38 cellular contexts compared by ENCODE assay signal in the genomic region with DNA sequence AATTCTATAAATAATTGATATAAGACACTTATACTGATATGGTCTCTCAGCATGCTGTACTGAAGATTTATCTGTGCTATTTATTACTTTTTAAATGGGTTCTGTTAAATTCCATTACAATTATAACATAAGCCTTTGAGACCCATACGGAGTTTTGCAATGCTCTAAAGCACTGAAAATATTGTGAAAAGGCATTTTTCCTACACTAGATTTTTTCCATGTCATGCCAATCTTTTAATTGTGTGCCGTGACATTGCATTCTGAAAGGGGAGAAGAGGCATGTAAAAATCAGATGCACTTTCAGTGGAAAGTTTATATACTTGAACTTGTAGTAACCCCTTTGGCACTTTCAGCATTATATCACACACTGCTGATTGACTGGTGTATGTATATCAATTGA. TPM values are rescaled to one million over a fixed set of nuclear protein-coding genes. Genes with fewer than 3 reads are reported as not detected.
DNase-seq lines count a peak whose midpoint lies in the region; ATAC-seq, FAIRE-seq and TF ChIP-seq lines count a peak whose summit lies in the region.
"Had no signal": no experiment of that assay in that cellular context is flagged by ENCODE, and none has a peak within 500 bp of the region (broad histone marks: within the 10 kb centered on the region; RNA-seq: fewer than 3 reads in every experiment).

No MANE protein-coding gene starts in this region.

- TF ChIP-seq CTCF in osteoblast (IDR thresholded peaks at IDR 0.05; ENCODE audit: extremely low read depth, low read depth, low read length), result no peak
- no peak for TF ChIP-seq CTCF in left lung (IDR thresholded peaks at IDR 0.05)

- H3K79me2 ChIP-seq in osteoblast (ENCODE audit: insufficient read depth, low read length), result peaks cover 4% of the 10 kb centered on the region

- H3K27me3 Mint-ChIP-seq in activated T-helper 17 cell treated with anti-CD3 and anti-CD28 coated beads, Interleukin-2, amount 50 U/mL, for 72 hours, result no peaks in the 10 kb centered on the region
- H3K27me3 Mint-ChIP-seq: activated CD4-positive, alpha-beta memory T cell treated with anti-CD3 and anti-CD28 coated beads for 36 hours; CD4-positive, CD25-positive, alpha-beta regulatory T cell had no signal

- H3K4me1 ChIP-seq in osteoblast (ENCODE audit: insufficient read depth, low read length) (peaks cover 45% of the 10 kb centered on the region), left lung (no peaks in the 10 kb centered on the region)
- H3K4me1 ChIP-seq: esophagus squamous epithelium, neural progenitor cell, Peyer's patch, transverse colon had no signal

- no peaks in the 10 kb centered on the region for H4K20me1 ChIP-seq in osteoblast (ENCODE audit: insufficient read depth, low read length)

- H3K9me3 Mint-ChIP-seq in activated T-helper 17 cell treated with anti-CD3 and anti-CD28 coated beads, Interleukin-2, amount 50 U/mL, for 72 hours, result no peaks in the 10 kb centered on the region
- H3K9me3 Mint-ChIP-seq: activated CD4-positive, alpha-beta memory T cell treated with anti-CD3 and anti-CD28 coated beads for 36 hours; activated naive CD4-positive, alpha-beta T cell treated with anti-CD3 and anti-CD28 coated beads for 36 hours; activated T-helper 1 cell treated with anti-CD3 and anti-CD28 coated beads, Interleukin-12 subunit alpha, Interleukin-12 subunit beta, Interleukin-2, Interleukin-4 antibody, amounts not matched to agents 30 ng/mL and 10 ng/mL and 1 ng/mL, durations not matched to agents 14 hours and 24 hours and 36 hours; CD4-positive, CD25-positive, alpha-beta regulatory T cell; neural progenitor cell; T-helper 2 cell treated with Interferon-gamma antibody and Interleukin-4, amounts not matched to agents 5 μg/mL and 100 μg/mL, for 36 hours had no signal

- ATAC-seq in left lung, result no peak
- ATAC-seq in HG03469 (IDR thresholded peaks at IDR 0.05; ENCODE audit: unreplicated experiment), result no peak
- ATAC-seq in activated T-helper 17 cell treated with anti-CD3 and anti-CD28 coated beads, Interleukin-2, amount 50 U/mL, for 72 hours (replicated peaks), result no peak
- ATAC-seq: left lobe of liver, right cardiac atrium had no signal

- no peak overlapping the region for H3K27ac Mint-ChIP-seq in activated T-helper 17 cell treated with anti-CD3 and anti-CD28 coated beads, Interleukin-2, amount 50 U/mL, for 72 hours
- H3K27ac Mint-ChIP-seq: activated CD4-positive, alpha-beta memory T cell treated with anti-CD3 and anti-CD28 coated beads for 36 hours; activated naive CD4-positive, alpha-beta T cell treated with anti-CD3 and anti-CD28 coated beads for 36 hours; activated T-helper 1 cell treated with anti-CD3 and anti-CD28 coated beads, Interleukin-12 subunit alpha, Interleukin-12 subunit beta, Interleukin-2, Interleukin-4 antibody, amounts not matched to agents 30 ng/mL and 10 ng/mL and 1 ng/mL, durations not matched to agents 14 hours and 24 hours and 36 hours; neural progenitor cell; T-helper 2 cell treated with Interferon-gamma antibody and Interleukin-4, amounts not matched to agents 5 μg/mL and 100 μg/mL, for 36 hours had no signal

- no peak overlapping the region for H3K4me3 Mint-ChIP-seq in activated T-helper 17 cell treated with anti-CD3 and anti-CD28 coated beads, Interleukin-2, amount 50 U/mL, for 72 hours
- H3K4me3 Mint-ChIP-seq: activated CD4-positive, alpha-beta memory T cell treated with anti-CD3 and anti-CD28 coated beads for 36 hours; activated naive CD4-positive, alpha-beta T cell treated with anti-CD3 and anti-CD28 coated beads for 36 hours; activated T-helper 1 cell treated with anti-CD3 and anti-CD28 coated beads, Interleukin-12 subunit alpha, Interleukin-12 subunit beta, Interleukin-2, Interleukin-4 antibody, amounts not matched to agents 30 ng/mL and 10 ng/mL and 1 ng/mL, durations not matched to agents 14 hours and 24 hours and 36 hours; CD4-positive, CD25-positive, alpha-beta regulatory T cell; neural progenitor cell; T-helper 2 cell treated with Interferon-gamma antibody and Interleukin-4, amounts not matched to agents 5 μg/mL and 100 μg/mL, for 36 hours had no signal

- H3K27ac ChIP-seq in osteoblast (ENCODE audit: low read depth, low read length) (peak overlapping the region; percentile 89), left lung (no peak overlapping the region)
- H3K27ac ChIP-seq: dorsolateral prefrontal cortex, esophagus squamous epithelium, HL-60, neural progenitor cell, Peyer's patch, transverse colon had no signal

- no peaks in the 10 kb centered on the region for H3K4me1 Mint-ChIP-seq in activated T-helper 17 cell treated with anti-CD3 and anti-CD28 coated beads, Interleukin-2, amount 50 U/mL, for 72 hours
- H3K4me1 Mint-ChIP-seq: CD4-positive, CD25-positive, alpha-beta regulatory T cell had no signal

- H3K36me3 ChIP-seq in osteoblast (ENCODE audit: insufficient read depth, low read length), result peaks cover 85% of the 10 kb centered on the region
- peaks cover 0 to 9% of the 10 kb centered on the region in 2 donors for H3K36me3 ChIP-seq in left lung
- H3K36me3 ChIP-seq: esophagus squamous epithelium, neural progenitor cell, Peyer's patch, transverse colon had no signal

- peak; percentile 72 for DNase-seq in GM04504 (ENCODE audit: low read depth)
- peak; percentile 68 for DNase-seq in dedifferentiated amniotic fluid mesenchymal stem cell (ENCODE audit: extremely low spot score)
- no peak for DNase-seq in osteoblast (ENCODE audit: insufficient read length, low spot score, missing footprints)
- no peak for DNase-seq in left lung
- DNase-seq in H54 (ENCODE audit: insufficient read length, low spot score), result no peak
- DNase-seq: activated CD4-positive, alpha-beta memory T cell treated with anti-CD3 and anti-CD28 coated beads for 36 hours; activated CD4-positive, alpha-beta T cell treated with anti-CD3 and anti-CD28 coated beads for 1 hour; activated CD8-positive, alpha-beta memory T cell treated with anti-CD3 and anti-CD28 coated beads, Interleukin-2, amount 50 U/mL, for 4 hours; activated naive CD4-positive, alpha-beta T cell treated with anti-CD3 and anti-CD28 coated beads for 36 hours; AML-193; amniotic stem cell; brain microvascular endothelial cell; CD4-positive, CD25-positive, alpha-beta regulatory T cell; cerebellar nuclear complex; dorsolateral prefrontal cortex; esophagus squamous epithelium; mesendoderm; MG63; NCI-H1417; NCI-H2081; NCI-H226; NCI-H69; Peyer's patch; right cardiac atrium; SHP77 treated with DMSO at 0.1 percent for 48 hours; stimulated activated CD4-positive, alpha-beta T cell treated with anti-CD3 and anti-CD28 coated beads, Interleukin-4, amount 100 ng/mL, for 1 hour; transverse colon had no signal

- no peak for FAIRE-seq in H54 (lab: Jason Lieb, UNC)
- FAIRE-seq: D721Med, endometrium, GM12891, H1 had no signal

- intact Hi-C loops in left lung (cut with DNase I), result no loop called here

- no peak overlapping the region for H3K4me2 ChIP-seq in osteoblast (ENCODE audit: insufficient read depth, low read length)
- H3K4me2 ChIP-seq: neural progenitor cell had no signal

- no peak overlapping the region for H2AFZ ChIP-seq in osteoblast (ENCODE audit: low read length)
- H2AFZ ChIP-seq: neural progenitor cell had no signal

- TF ChIP-seq POLR2A in H54 (IDR thresholded peaks at IDR 0.05; ENCODE audit: low read depth, low read length), result no peak

- H3K36me3 Mint-ChIP-seq in activated T-helper 17 cell treated with anti-CD3 and anti-CD28 coated beads, Interleukin-2, amount 50 U/mL, for 72 hours (ENCODE audit: low read depth), result no peaks in the 10 kb centered on the region
- H3K36me3 Mint-ChIP-seq: activated CD4-positive, alpha-beta memory T cell treated with anti-CD3 and anti-CD28 coated beads for 36 hours; CD4-positive, CD25-positive, alpha-beta regulatory T cell; neural progenitor cell had no signal

- H3K4me3 ChIP-seq in osteoblast (ENCODE audit: insufficient read depth, low read length) (no peak overlapping the region), left lung (no peak overlapping the region)
- H3K4me3 ChIP-seq: dorsolateral prefrontal cortex, esophagus squamous epithelium, MG63, neural progenitor cell, Peyer's patch, transverse colon had no signal

- H3K9me3 ChIP-seq in osteoblast (ENCODE audit: low read depth, low read length) (no peaks in the 10 kb centered on the region), left lung (no peaks in the 10 kb centered on the region)
- H3K9me3 ChIP-seq: esophagus squamous epithelium, MG63, Peyer's patch, transverse colon had no signal

- H3K27me3 ChIP-seq in osteoblast (ENCODE audit: insufficient read depth, low read length), result no peaks in the 10 kb centered on the region
- no peaks in the 10 kb centered on the region for H3K27me3 ChIP-seq in left lung
- H3K27me3 ChIP-seq: brain microvascular endothelial cell, dorsolateral prefrontal cortex, esophagus squamous epithelium, MG63, neural progenitor cell, Peyer's patch, transverse colon had no signal

RNA-seq across cellular contexts. Expression of a gene that starts 46.5 kb away (rescaled TPM):
- total RNA-seq in osteoblast (1,402 and 1,564 TPM in 2 replicates), left lung (100 to 1,000 TPM; 329 to 346 TPM)
- not detected for total RNA-seq in activated T-helper 17 cell treated with anti-CD3 and anti-CD28 coated beads, Interleukin-2, amount 50 U/mL, for 72 hours
- total RNA-seq: activated CD4-positive, alpha-beta memory T cell treated with anti-CD3 and anti-CD28 coated beads for 36 hours; activated naive CD4-positive, alpha-beta T cell treated with anti-CD3 and anti-CD28 coated beads for 36 hours; activated T-helper 1 cell treated with anti-CD3 and anti-CD28 coated beads, Interleukin-12 subunit alpha, Interleukin-12 subunit beta, Interleukin-2, Interleukin-4 antibody, amounts not matched to agents 30 ng/mL and 10 ng/mL and 1 ng/mL, durations not matched to agents 14 hours and 24 hours and 36 hours; CD4-positive, CD25-positive, alpha-beta regulatory T cell had no signal

Comparison
In these comparisons a context has a peak if more than half of its experiments do, and no peak if none do; other contexts are left out.
1. DNase-seq: peak in GM04504 (single experiment) and dedifferentiated amniotic fluid mesenchymal stem cell (single experiment); none in osteoblast (single experiment), left lung (0 of 2) and H54 (single experiment).
2. RNA of a gene that starts 46.5 kb away (total RNA-seq): 1,402 to 1,564 TPM in osteoblast and 329 to 346 TPM in left lung; not detected in activated T-helper 17 cell treated with anti-CD3 and anti-CD28 coated beads, Interleukin-2, amount 50 U/mL, for 72 hours; every median in the first group is over 100 times any median in the second.